ENCODE assay signal across 8 cellular contexts in the genomic region with DNA sequence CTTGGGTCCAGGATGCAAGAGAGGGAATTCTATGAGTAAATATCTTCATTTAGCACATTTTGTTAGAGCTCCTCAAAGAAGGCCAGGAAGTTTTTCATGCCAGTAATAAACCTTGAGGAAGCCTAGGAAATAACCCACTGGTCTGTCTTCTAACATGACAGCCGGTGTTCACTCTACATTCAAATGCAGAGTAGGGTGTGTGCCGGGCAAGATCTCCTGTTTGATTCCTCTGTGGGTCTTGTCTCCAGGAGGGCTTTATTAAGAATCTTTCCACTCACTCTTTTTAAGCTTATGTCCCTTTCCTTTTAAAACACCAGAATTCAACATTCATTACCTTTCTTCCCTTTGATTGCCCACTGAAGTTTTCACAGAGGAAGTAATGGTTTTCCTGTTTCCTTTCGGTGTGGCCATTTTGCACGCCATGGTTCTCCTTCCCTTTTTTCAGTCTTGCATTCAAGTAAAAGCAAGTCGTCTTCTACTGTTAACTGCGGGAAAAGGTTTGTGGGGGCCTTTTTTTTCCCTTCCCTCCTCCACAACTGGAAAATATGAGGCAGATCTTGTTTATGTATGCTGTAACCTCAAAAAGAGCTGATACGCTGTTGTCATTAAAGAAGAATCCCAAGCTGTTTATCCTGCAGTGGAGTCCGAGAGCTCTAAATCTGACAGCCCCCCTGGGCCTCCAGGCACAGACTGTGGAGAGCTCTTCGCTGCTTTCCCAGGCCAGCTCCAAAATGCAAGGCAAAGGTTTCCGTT. TPM values are rescaled to one million over a fixed set of nuclear protein-coding genes. Genes with fewer than 3 reads are reported as not detected.
DNase-seq lines count a peak whose midpoint lies in the region; ATAC-seq and TF ChIP-seq lines count a peak whose summit lies in the region.

No MANE protein-coding gene starts in this region.

- peaks cover 13% of the 10 kb centered on the region for H3K36me3 Mint-ChIP-seq in activated CD4-positive, alpha-beta T cell treated with anti-CD3 and anti-CD28 coated beads, Interleukin-2, amount 10 ng/mL, durations not matched to agents 24 days and 14 days (ENCODE audit: low read depth)
- no peaks in the 10 kb centered on the region for H3K36me3 Mint-ChIP-seq in Calu3 (ENCODE audit: insufficient read depth, unreplicated experiment)

- H3K4me1 Mint-ChIP-seq in activated CD4-positive, alpha-beta T cell treated with anti-CD3 and anti-CD28 coated beads, Interleukin-2, amount 10 ng/mL, durations not matched to agents 24 days and 14 days = peaks cover 62% of the 10 kb centered on the region
- peaks cover 21% of the 10 kb centered on the region for H3K4me1 Mint-ChIP-seq in Calu3 (ENCODE audit: low read depth, unreplicated experiment)

- ATAC-seq in GM19455 (IDR thresholded peaks at IDR 0.05; ENCODE audit: unreplicated experiment) = no peak

- no peaks in the 10 kb centered on the region for H3K27me3 ChIP-seq in NT2/D1 (ENCODE audit: insufficient read depth, insufficient read length)
- no peaks in the 10 kb centered on the region for H3K27me3 ChIP-seq in mononuclear cell (ENCODE audit: insufficient read depth, low read length)

- peaks cover 15% of the 10 kb centered on the region for H3K9me3 Mint-ChIP-seq in activated CD4-positive, alpha-beta T cell treated with anti-CD3 and anti-CD28 coated beads, Interleukin-2, amount 10 ng/mL, durations not matched to agents 24 days and 14 days
- no peaks in the 10 kb centered on the region for H3K9me3 Mint-ChIP-seq in Calu3 (ENCODE audit: low read depth, unreplicated experiment)

- intact Hi-C loops in activated CD4-positive, alpha-beta T cell treated with anti-CD3 and anti-CD28 coated beads, Interleukin-2, amount 10 ng/mL, durations not matched to agents 24 days and 14 days (cut with micrococcal nuclease) = loop anchor here (5.0 to 10.0 kb wide), 3 partner anchors 206 to 329 kb away; partner anchors contain the start of genes LNP1, NIT2 and TOMM70
- intact Hi-C loops in Calu3 (cut with micrococcal nuclease; ENCODE audit: unreplicated experiment) = no loop called here

- CTCF ChIA-PET in Calu3 (lab: Charles Lee) = no interaction called here

- peak overlapping the region; percentile 79 for H3K4me3 Mint-ChIP-seq in activated CD4-positive, alpha-beta T cell treated with anti-CD3 and anti-CD28 coated beads, Interleukin-2, amount 10 ng/mL, durations not matched to agents 24 days and 14 days
- H3K4me3 Mint-ChIP-seq in Calu3 (ENCODE audit: low read depth, unreplicated experiment) = no peak overlapping the region

- 0 out of 2 replicates have a peak, but pooled peaks cover 5% of the 10 kb centered on the region for H3K9me3 ChIP-seq in NT2/D1 (ENCODE audit: insufficient read depth, low read length)
- H3K9me3 ChIP-seq in mononuclear cell (ENCODE audit: low read depth, low read length) = no peaks in the 10 kb centered on the region

- peak; percentile 79 for DNase-seq in activated CD4-positive, alpha-beta T cell treated with anti-CD3 and anti-CD28 coated beads, Interleukin-2, amount 10 ng/mL, durations not matched to agents 24 days and 14 days
- DNase-seq in activated CD4-positive, alpha-beta T cell treated with anti-CD3 and anti-CD28 coated beads, Interleukin-2, amount 50 U/mL, for 4 hours = no peak
- peak; percentile 42 for DNase-seq in NT2/D1 (ENCODE audit: low read depth, low spot score)
- DNase-seq in dedifferentiated amniotic fluid mesenchymal stem cell (ENCODE audit: extremely low spot score) = peak; percentile 79
- no peak for DNase-seq in NCI-H2227 (lab: John Stamatoyannopoulos, UW; ENCODE audit: unreplicated experiment)
- DNase-seq in Calu3 = no peak

- peak overlapping the region; percentile 92 for H3K27ac Mint-ChIP-seq in activated CD4-positive, alpha-beta T cell treated with anti-CD3 and anti-CD28 coated beads, Interleukin-2, amount 10 ng/mL, durations not matched to agents 24 days and 14 days
- H3K27ac Mint-ChIP-seq in Calu3 (ENCODE audit: unreplicated experiment) = no peak overlapping the region

- H3K4me1 ChIP-seq in NT2/D1 (ENCODE audit: insufficient read depth, insufficient read length) = no peaks in the 10 kb centered on the region
- peaks cover 59% of the 10 kb centered on the region for H3K4me1 ChIP-seq in mononuclear cell (ENCODE audit: insufficient read depth, low read length)

- H3K36me3 ChIP-seq in NT2/D1 (ENCODE audit: insufficient read depth, insufficient read length, low read length) = no peaks in the 10 kb centered on the region

- H3K4me3 ChIP-seq in NT2/D1 (ENCODE audit: insufficient read length, low read depth) (no peak overlapping the region), mononuclear cell (ENCODE audit: low read length) (peak overlapping the region; percentile 11)

- no TSS peak for BruUV-seq in Calu3 (replicated peaks; lab: Mats Ljungman, UMichigan)

- H3K27me3 Mint-ChIP-seq in activated CD4-positive, alpha-beta T cell treated with anti-CD3 and anti-CD28 coated beads, Interleukin-2, amount 10 ng/mL, durations not matched to agents 24 days and 14 days = no peaks in the 10 kb centered on the region
- no peaks in the 10 kb centered on the region for H3K27me3 Mint-ChIP-seq in Calu3 (ENCODE audit: unreplicated experiment)

- TF ChIP-seq CTCF in Calu3 (IDR thresholded peaks at IDR 0.05; ENCODE audit: unreplicated experiment) = no peak

- H3K9ac ChIP-seq in NT2/D1 (ENCODE audit: insufficient read length, low read depth) = no peak overlapping the region

RNA-seq across cellular contexts. Expression of gene FILIP1L, which starts 40.6 kb away (rescaled TPM):
- total RNA-seq in activated CD4-positive, alpha-beta T cell treated with anti-CD3 and anti-CD28 coated beads, Interleukin-2, amount 10 ng/mL, durations not matched to agents 24 days and 14 days = 1.2 and 1.4 TPM in 2 replicates
- total RNA-seq in mononuclear cell = 0.42 TPM
- total RNA-seq in Calu3 (2022) = 2.4 and 5.2 TPM in 2 replicates

Comparison
In these comparisons a context has a peak if more than half of its experiments do, and no peak if none do; other contexts are left out.
1. DNase-seq: peak in activated CD4-positive, alpha-beta T cell treated with anti-CD3 and anti-CD28 coated beads, Interleukin-2, amount 10 ng/mL, durations not matched to agents 24 days and 14 days (single experiment), NT2/D1 (single experiment) and dedifferentiated amniotic fluid mesenchymal stem cell (single experiment); none in activated CD4-positive, alpha-beta T cell treated with anti-CD3 and anti-CD28 coated beads, Interleukin-2, amount 50 U/mL, for 4 hours (0 of 2), NCI-H2227 (single experiment) and Calu3 (single experiment).